Comparison of ENCODE assay signal across 8 cellular contexts in genomic region chr2:157497603-157498314, GRCh38. TPM values are rescaled to one million over a fixed set of nuclear protein-coding genes. Genes with fewer than 3 reads are reported as not detected.
DNase-seq lines count a peak whose midpoint lies in the region; ATAC-seq and TF ChIP-seq lines count a peak whose summit lies in the region.

No MANE protein-coding gene starts in this region.

- H3K4me3 Mint-ChIP-seq in osteocyte (ENCODE audit: unreplicated experiment) = no peak overlapping the region

- TF ChIP-seq CTCF in AG09309 (IDR thresholded peaks at IDR 0.05; ENCODE audit: control insufficient read depth, insufficient read depth, low read depth, low read length, missing control alignments) (peak; percentile 79), GM13976 (IDR thresholded peaks at IDR 0.05; ENCODE audit: borderline replicate concordance, control extremely low read depth, extremely low read depth, insufficient read depth, missing control alignments) (peak; percentile 55), NB4 (IDR thresholded peaks at IDR 0.05; ENCODE audit: low read depth, low read length) (peak; percentile 66), fibroblast of pulmonary artery (IDR thresholded peaks at IDR 0.05; ENCODE audit: low read length, missing control alignments) (peak; percentile 86), osteocyte (IDR thresholded peaks at IDR 0.05) (peak; percentile 85)

- H3K27me3 Mint-ChIP-seq in osteocyte (ENCODE audit: unreplicated experiment) = peaks cover 8% of the 10 kb centered on the region

- DNase-seq in AG09309 (ENCODE audit: low read depth) (no peak), GM13976 (ENCODE audit: low spot score) (peak; percentile 53), NB4 (ENCODE audit: low read depth) (peak; percentile 53), SKM-1 (lab: John Stamatoyannopoulos, UW; ENCODE audit: unreplicated experiment) (peak; percentile 71), fibroblast of pulmonary artery (ENCODE audit: low read depth) (peak; percentile 50), osteocyte (ENCODE audit: extremely low spot score, unreplicated experiment) (no peak), ecto neural progenitor cell (ENCODE audit: low spot score) (no peak)

- H3K4me3 ChIP-seq in AG09309 (ENCODE audit: control insufficient read depth, low read depth, low read length) = no peak overlapping the region
- H3K4me3 ChIP-seq in NB4 (ENCODE audit: low read depth, low read length) = no peak overlapping the region
- H3K4me3 ChIP-seq in fibroblast of pulmonary artery (replicated peaks; ENCODE audit: low read depth, low read length) = no peak overlapping the region

- no peak overlapping the region for H3K27ac Mint-ChIP-seq in osteocyte (ENCODE audit: unreplicated experiment)

- no peak for TF ChIP-seq POLR2A in NB4 (IDR thresholded peaks at IDR 0.05; ENCODE audit: extremely low read depth, insufficient read length)

- H3K36me3 Mint-ChIP-seq in osteocyte (ENCODE audit: unreplicated experiment) = no peaks in the 10 kb centered on the region

- H3K4me1 Mint-ChIP-seq in osteocyte (ENCODE audit: unreplicated experiment) = no peaks in the 10 kb centered on the region

- in situ Hi-C loops in GM13976 (cut with MboI; ENCODE audit: low sequenced_read_pairs, unreplicated experiment) = loop anchor here (10.0 kb wide), 1 partner anchor 173 kb away; the partner anchor contains the start of gene ERMN

- ATAC-seq in HG02610 (IDR thresholded peaks at IDR 0.05; ENCODE audit: unreplicated experiment) = peak; percentile 87

- H3K9me3 Mint-ChIP-seq in osteocyte (ENCODE audit: unreplicated experiment) = no peaks in the 10 kb centered on the region

RNA-seq across cellular contexts. Expression of gene CYTIP, which starts 53.9 kb away (rescaled TPM):
- total RNA-seq in osteocyte = 0.64 and 0.76 TPM in 2 replicates

Comparison
In these comparisons a context has a peak if more than half of its experiments do, and no peak if none do; other contexts are left out.
1. DNase-seq: peak in GM13976 (single experiment), NB4 (single experiment), SKM-1 (single experiment) and fibroblast of pulmonary artery (single experiment); none in AG09309 (single experiment), osteocyte (single experiment) and ecto neural progenitor cell (single experiment).
2. Peak in every context shown above with its lines, with median percentiles within 50 percentile points of each other: CTCF ChIP-seq.